ENCODE assay signal across 10 cellular contexts in the genomic region with DNA sequence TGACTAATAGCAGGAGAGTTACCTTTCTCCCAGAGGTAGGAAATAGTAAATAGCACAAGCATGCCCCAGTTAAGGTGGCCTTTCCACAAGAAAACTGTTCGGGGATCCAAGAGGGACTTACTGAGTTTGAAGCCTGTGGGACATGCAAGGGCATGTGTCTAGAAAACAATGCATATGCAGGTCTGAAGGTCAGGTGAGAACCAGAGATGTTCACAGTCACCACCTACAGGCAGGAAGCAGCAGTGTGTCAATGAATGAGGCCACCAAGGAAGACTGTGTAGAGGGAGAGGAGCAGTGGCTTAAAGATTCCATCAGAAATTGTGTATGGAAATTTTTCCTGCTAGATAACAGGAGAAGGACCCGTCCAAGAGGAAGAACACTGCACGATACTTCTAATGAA.
DNase-seq lines count a peak whose midpoint lies in the region; ATAC-seq and TF ChIP-seq lines count a peak whose summit lies in the region.
"Had no signal": no experiment of that assay in that cellular context is flagged by ENCODE, and none has a peak within 500 bp of the region (broad histone marks: within the 10 kb centered on the region; RNA-seq: fewer than 3 reads in every experiment).

No MANE protein-coding gene starts in this region.

- H3K36me3 ChIP-seq in DOHH2 (ENCODE audit: control insufficient read depth, low read length), result no peaks in the 10 kb centered on the region

- peaks cover 4% of the 10 kb centered on the region for H3K4me1 Mint-ChIP-seq in T-helper 2 cell treated with Interferon-gamma antibody and Interleukin-4, amounts not matched to agents 5 μg/mL and 100 μg/mL, for 36 hours (ENCODE audit: low read depth)
- H3K4me1 Mint-ChIP-seq: activated B cell treated with CpG ODN at 0.5 μM for 24 hours had no signal

- DNase-seq in RPMI7951 (ENCODE audit: low read depth), result peak; percentile 3
- DNase-seq in iris pigment epithelial cell (ENCODE audit: low read depth), result peak; percentile 26
- DNase-seq in T-helper 2 cell treated with Interferon-gamma antibody and Interleukin-4, amounts not matched to agents 5 μg/mL and 100 μg/mL, for 36 hours (ENCODE audit: low spot score), result no peak
- DNase-seq in AG20443 (ENCODE audit: low spot score), result no peak
- DNase-seq in NCI-H2029 treated with DMSO at 0.1 percent for 48 hours (lab: John Stamatoyannopoulos, UW), result no peak
- no peak for DNase-seq in NCI-H187 (lab: John Stamatoyannopoulos, UW)
- DNase-seq: activated B cell treated with CpG ODN at 0.5 μM for 24 hours, hypothalamus had no signal

- TF ChIP-seq CTCF in DOHH2 (IDR thresholded peaks at IDR 0.05; ENCODE audit: low read depth, low read length, poor library complexity, severe bottlenecking), result peak; percentile 75

- no peak overlapping the region for H3K27ac Mint-ChIP-seq in T-helper 2 cell treated with Interferon-gamma antibody and Interleukin-4, amounts not matched to agents 5 μg/mL and 100 μg/mL, for 36 hours
- H3K27ac Mint-ChIP-seq: activated B cell treated with CpG ODN at 0.5 μM for 24 hours had no signal

- H3K9me3 ChIP-seq in DOHH2 (ENCODE audit: control insufficient read depth, insufficient read depth, low read length), result no peaks in the 10 kb centered on the region

- H3K36me3 Mint-ChIP-seq in T-helper 2 cell treated with Interferon-gamma antibody and Interleukin-4, amounts not matched to agents 5 μg/mL and 100 μg/mL, for 36 hours (ENCODE audit: low read depth), result no peaks in the 10 kb centered on the region

- H3K9me2 ChIP-seq in DOHH2 (replicated peaks; ENCODE audit: control insufficient read depth, low read length), result no peaks in the 10 kb centered on the region

- H3F3A ChIP-seq in DOHH2 (ENCODE audit: control insufficient read depth, insufficient read depth), result no peaks in the 10 kb centered on the region

- peaks cover 5% of the 10 kb centered on the region for H3K4me1 ChIP-seq in DOHH2 (ENCODE audit: control insufficient read depth, low read length)

- no peaks in the 10 kb centered on the region for H3K27me3 ChIP-seq in DOHH2 (ENCODE audit: control insufficient read depth, low read length)

- H3K9me3 Mint-ChIP-seq in T-helper 2 cell treated with Interferon-gamma antibody and Interleukin-4, amounts not matched to agents 5 μg/mL and 100 μg/mL, for 36 hours, result no peaks in the 10 kb centered on the region
- H3K9me3 Mint-ChIP-seq: activated B cell treated with CpG ODN at 0.5 μM for 24 hours had no signal

- no peak overlapping the region for H3K27ac ChIP-seq in DOHH2 (ENCODE audit: low read depth, low read length)

- H3K4me2 ChIP-seq in DOHH2 (ENCODE audit: low read length), result no peak overlapping the region

- H3K4me3 ChIP-seq in DOHH2 (ENCODE audit: low read length), result no peak overlapping the region

- H3K4me3 Mint-ChIP-seq in T-helper 2 cell treated with Interferon-gamma antibody and Interleukin-4, amounts not matched to agents 5 μg/mL and 100 μg/mL, for 36 hours, result no peak overlapping the region
- H3K4me3 Mint-ChIP-seq: activated B cell treated with CpG ODN at 0.5 μM for 24 hours had no signal

- H4K20me1 ChIP-seq in DOHH2 (ENCODE audit: control insufficient read depth, insufficient read depth, low read depth, low read length), result no peaks in the 10 kb centered on the region

- H3K27me3 Mint-ChIP-seq in T-helper 2 cell treated with Interferon-gamma antibody and Interleukin-4, amounts not matched to agents 5 μg/mL and 100 μg/mL, for 36 hours (ENCODE audit: low read depth), result peaks cover under 1% of the 10 kb centered on the region

- ATAC-seq in GM21390 (IDR thresholded peaks at IDR 0.05; ENCODE audit: unreplicated experiment), result peak; percentile 64

- H3K79me2 ChIP-seq in DOHH2 (ENCODE audit: control insufficient read depth, low read length), result no peaks in the 10 kb centered on the region

Comparison
In these comparisons a context has a peak if more than half of its experiments do, and no peak if none do; other contexts are left out.
1. DNase-seq: peak in RPMI7951 (single experiment) and iris pigment epithelial cell (single experiment); none in T-helper 2 cell treated with Interferon-gamma antibody and Interleukin-4, amounts not matched to agents 5 μg/mL and 100 μg/mL, for 36 hours (single experiment), AG20443 (single experiment), NCI-H2029 treated with DMSO at 0.1 percent for 48 hours (single experiment) and NCI-H187 (0 of 2).